ENCODE assay signal across 1 cellular context in the genomic region with DNA sequence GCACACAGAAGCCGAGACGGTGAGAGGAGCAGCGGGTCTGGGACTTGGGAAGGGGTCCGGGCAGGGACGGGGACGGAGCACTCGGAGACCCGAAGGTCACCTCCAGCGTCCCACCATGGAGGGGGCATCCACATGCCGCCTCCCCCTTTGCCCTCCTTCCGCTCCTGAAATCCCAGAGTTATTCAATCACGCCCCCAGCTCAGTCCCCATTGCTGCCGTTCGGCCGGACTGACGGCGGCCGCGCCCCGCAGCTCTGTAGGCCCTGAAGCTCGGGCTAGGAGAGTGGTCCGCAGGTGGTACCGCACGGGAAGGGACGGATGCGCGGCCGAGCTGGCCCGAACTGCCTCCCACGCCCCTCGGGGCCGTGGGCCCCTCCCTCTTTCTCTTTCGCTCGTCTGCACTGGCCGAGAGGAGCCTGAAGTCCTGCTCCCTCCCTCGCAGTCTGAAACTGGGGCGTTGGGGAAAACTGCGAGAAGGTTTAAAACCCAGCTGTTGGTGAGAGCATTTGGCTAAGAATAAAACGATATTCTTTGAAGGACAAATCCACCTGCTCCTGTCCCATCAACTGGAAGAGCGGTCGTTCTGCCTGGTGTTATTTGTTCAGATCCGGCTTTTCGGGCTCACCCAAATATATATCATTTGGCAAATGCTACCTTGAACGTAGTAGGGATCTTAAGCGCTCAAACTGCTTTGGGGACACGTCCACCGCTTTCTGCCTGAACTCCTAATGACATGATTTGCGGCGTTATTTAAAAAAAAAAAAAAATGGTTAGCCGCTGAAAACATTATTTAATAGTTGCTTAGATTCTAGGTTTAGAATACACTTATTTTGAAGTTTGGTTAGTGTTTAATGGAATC.
TF ChIP-seq lines count a peak whose summit lies in the region.

No MANE protein-coding gene starts in this region.

TF ChIP-seq in K562, 482 proteins besides CTCF, POLR2A, EP300 and RAD21 (continued from another document and continues in another):
- TF ChIP-seq, protein P1, sequence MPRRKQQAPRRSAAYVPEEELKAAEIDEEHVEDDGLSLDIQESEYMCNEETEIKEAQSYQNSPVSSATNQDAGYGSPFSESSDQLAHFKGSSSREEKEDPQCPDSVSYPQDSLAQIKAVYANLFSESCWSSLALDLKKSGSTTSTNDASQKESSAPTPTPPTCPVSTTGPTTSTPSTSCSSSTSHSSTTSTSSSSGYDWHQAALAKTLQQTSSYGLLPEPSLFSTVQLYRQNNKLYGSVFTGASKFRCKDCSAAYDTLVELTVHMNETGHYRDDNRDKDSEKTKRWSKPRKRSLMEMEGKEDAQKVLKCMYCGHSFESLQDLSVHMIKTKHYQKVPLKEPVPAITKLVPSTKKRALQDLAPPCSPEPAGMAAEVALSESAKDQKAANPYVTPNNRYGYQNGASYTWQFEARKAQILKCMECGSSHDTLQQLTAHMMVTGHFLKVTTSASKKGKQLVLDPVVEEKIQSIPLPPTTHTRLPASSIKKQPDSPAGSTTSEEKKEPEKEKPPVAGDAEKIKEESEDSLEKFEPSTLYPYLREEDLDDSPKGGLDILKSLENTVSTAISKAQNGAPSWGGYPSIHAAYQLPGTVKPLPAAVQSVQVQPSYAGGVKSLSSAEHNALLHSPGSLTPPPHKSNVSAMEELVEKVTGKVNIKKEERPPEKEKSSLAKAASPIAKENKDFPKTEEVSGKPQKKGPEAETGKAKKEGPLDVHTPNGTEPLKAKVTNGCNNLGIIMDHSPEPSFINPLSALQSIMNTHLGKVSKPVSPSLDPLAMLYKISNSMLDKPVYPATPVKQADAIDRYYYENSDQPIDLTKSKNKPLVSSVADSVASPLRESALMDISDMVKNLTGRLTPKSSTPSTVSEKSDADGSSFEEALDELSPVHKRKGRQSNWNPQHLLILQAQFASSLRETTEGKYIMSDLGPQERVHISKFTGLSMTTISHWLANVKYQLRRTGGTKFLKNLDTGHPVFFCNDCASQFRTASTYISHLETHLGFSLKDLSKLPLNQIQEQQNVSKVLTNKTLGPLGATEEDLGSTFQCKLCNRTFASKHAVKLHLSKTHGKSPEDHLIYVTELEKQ (CRISPR knock-in tag; IDR thresholded peaks at IDR 0.05): no peak
- TF ChIP-seq NFIC (IDR thresholded peaks at IDR 0.05) (0 out of 2 replicates have a peak, but pooled peaks have one; percentile 0), ZNF408 (CRISPR knock-in tag; IDR thresholded peaks at IDR 0.05; ENCODE audit: low read depth) (no peak), SIRT6 (IDR thresholded peaks at IDR 0.05; ENCODE audit: low read depth, low read length) (no peak), RERE (CRISPR knock-in tag; IDR thresholded peaks at IDR 0.05; ENCODE audit: borderline replicate concordance) (no peak), SP1 (CRISPR knock-in tag; IDR thresholded peaks at IDR 0.05) (peak; percentile 42; the same call in 1 of the 2 replicates), ZNF316 (IDR thresholded peaks at IDR 0.05) (0 out of 2 replicates have a peak, but pooled peaks have one; percentile 1), NONO (IDR thresholded peaks at IDR 0.05; ENCODE audit: low read depth in 2 of 2, low read length in 1 of 2) (peak; percentile 15 to 25; a peak in 1 of 4 replicates), POLR3A (IDR thresholded peaks at IDR 0.05; ENCODE audit: borderline replicate concordance, extremely low read depth, insufficient read depth, insufficient read length) (no peak), CXXC5 (CRISPR knock-in tag; IDR thresholded peaks at IDR 0.05) (peak; percentile 6; the same call in 1 of the 2 replicates), ZNF384 (IDR thresholded peaks at IDR 0.05; ENCODE audit: low read depth, low read length) (no peak), UBTF (IDR thresholded peaks at IDR 0.05; ENCODE audit: borderline replicate concordance in 1 of 2, low read depth in 2 of 2, low read length in 2 of 2) (no peak; a peak in 1 of 4 replicates), TAL1 (IDR thresholded peaks at IDR 0.05) (no peak), TAF7 (tag; IDR thresholded peaks at IDR 0.05) (no peak; the same call in 1 of the 2 replicates), SNIP1 (IDR thresholded peaks at IDR 0.05; ENCODE audit: low read depth) (no peak), ZNF778 (CRISPR knock-in tag; IDR thresholded peaks at IDR 0.05) (no peak), ZNF77 (CRISPR knock-in tag; IDR thresholded peaks at IDR 0.05) (no peak), FOXM1 (IDR thresholded peaks at IDR 0.05; ENCODE audit: low read depth) (0 out of 2 replicates have a peak, but pooled peaks have one; percentile 16), FOXM1 (CRISPR knock-in tag; IDR thresholded peaks at IDR 0.05; ENCODE audit: low read depth) (no peak), SUPT5H (IDR thresholded peaks at IDR 0.05) (peak; percentile 60), PCBP1 (IDR thresholded peaks at IDR 0.05; ENCODE audit: low read depth, low read length, poor library complexity, severe bottlenecking) (no peak), KLF16 (IDR thresholded peaks at IDR 0.05) (no peak), ZFP30 (CRISPR knock-in tag; IDR thresholded peaks at IDR 0.05; ENCODE audit: borderline replicate concordance) (no peak), ZNF707 (CRISPR knock-in tag; conservative IDR thresholded peaks at IDR 0.05) (no peak)
- TF ChIP-seq, protein P2, sequence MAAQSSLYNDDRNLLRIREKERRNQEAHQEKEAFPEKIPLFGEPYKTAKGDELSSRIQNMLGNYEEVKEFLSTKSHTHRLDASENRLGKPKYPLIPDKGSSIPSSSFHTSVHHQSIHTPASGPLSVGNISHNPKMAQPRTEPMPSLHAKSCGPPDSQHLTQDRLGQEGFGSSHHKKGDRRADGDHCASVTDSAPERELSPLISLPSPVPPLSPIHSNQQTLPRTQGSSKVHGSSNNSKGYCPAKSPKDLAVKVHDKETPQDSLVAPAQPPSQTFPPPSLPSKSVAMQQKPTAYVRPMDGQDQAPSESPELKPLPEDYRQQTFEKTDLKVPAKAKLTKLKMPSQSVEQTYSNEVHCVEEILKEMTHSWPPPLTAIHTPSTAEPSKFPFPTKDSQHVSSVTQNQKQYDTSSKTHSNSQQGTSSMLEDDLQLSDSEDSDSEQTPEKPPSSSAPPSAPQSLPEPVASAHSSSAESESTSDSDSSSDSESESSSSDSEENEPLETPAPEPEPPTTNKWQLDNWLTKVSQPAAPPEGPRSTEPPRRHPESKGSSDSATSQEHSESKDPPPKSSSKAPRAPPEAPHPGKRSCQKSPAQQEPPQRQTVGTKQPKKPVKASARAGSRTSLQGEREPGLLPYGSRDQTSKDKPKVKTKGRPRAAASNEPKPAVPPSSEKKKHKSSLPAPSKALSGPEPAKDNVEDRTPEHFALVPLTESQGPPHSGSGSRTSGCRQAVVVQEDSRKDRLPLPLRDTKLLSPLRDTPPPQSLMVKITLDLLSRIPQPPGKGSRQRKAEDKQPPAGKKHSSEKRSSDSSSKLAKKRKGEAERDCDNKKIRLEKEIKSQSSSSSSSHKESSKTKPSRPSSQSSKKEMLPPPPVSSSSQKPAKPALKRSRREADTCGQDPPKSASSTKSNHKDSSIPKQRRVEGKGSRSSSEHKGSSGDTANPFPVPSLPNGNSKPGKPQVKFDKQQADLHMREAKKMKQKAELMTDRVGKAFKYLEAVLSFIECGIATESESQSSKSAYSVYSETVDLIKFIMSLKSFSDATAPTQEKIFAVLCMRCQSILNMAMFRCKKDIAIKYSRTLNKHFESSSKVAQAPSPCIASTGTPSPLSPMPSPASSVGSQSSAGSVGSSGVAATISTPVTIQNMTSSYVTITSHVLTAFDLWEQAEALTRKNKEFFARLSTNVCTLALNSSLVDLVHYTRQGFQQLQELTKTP (IDR thresholded peaks at IDR 0.05; ENCODE audit: low read depth in 1 of 2, partially characterized antibody in 2 of 2): no peak
- TF ChIP-seq, protein P3, sequence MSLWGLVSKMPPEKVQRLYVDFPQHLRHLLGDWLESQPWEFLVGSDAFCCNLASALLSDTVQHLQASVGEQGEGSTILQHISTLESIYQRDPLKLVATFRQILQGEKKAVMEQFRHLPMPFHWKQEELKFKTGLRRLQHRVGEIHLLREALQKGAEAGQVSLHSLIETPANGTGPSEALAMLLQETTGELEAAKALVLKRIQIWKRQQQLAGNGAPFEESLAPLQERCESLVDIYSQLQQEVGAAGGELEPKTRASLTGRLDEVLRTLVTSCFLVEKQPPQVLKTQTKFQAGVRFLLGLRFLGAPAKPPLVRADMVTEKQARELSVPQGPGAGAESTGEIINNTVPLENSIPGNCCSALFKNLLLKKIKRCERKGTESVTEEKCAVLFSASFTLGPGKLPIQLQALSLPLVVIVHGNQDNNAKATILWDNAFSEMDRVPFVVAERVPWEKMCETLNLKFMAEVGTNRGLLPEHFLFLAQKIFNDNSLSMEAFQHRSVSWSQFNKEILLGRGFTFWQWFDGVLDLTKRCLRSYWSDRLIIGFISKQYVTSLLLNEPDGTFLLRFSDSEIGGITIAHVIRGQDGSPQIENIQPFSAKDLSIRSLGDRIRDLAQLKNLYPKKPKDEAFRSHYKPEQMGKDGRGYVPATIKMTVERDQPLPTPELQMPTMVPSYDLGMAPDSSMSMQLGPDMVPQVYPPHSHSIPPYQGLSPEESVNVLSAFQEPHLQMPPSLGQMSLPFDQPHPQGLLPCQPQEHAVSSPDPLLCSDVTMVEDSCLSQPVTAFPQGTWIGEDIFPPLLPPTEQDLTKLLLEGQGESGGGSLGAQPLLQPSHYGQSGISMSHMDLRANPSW (CRISPR knock-in tag; IDR thresholded peaks at IDR 0.05): peak; percentile 54; the same call in 1 of the 2 replicates
- TF ChIP-seq, protein P4, sequence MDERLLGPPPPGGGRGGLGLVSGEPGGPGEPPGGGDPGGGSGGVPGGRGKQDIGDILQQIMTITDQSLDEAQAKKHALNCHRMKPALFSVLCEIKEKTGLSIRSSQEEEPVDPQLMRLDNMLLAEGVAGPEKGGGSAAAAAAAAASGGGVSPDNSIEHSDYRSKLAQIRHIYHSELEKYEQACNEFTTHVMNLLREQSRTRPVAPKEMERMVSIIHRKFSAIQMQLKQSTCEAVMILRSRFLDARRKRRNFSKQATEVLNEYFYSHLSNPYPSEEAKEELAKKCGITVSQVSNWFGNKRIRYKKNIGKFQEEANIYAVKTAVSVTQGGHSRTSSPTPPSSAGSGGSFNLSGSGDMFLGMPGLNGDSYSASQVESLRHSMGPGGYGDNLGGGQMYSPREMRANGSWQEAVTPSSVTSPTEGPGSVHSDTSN (CRISPR knock-in tag; IDR thresholded peaks at IDR 0.05; ENCODE audit: low read depth): no peak
- TF ChIP-seq, protein P4 (tag; conservative IDR thresholded peaks at IDR 0.05; ENCODE audit: low read depth): 0 out of 2 replicates have a peak, but pooled peaks have one; percentile 19
